Comparison of ENCODE assay signal across 33 cellular contexts in genomic region chr1:170866646-170867045, GRCh38.
"Had no signal": no experiment of that assay in that cellular context is flagged by ENCODE, and none has a peak within 500 bp of the region (broad histone marks: within the 10 kb centered on the region; RNA-seq: fewer than 3 reads in every experiment).

No MANE protein-coding gene starts in this region.

- H3K27ac ChIP-seq: adrenal gland, ascending aorta, body of pancreas, brain microvascular endothelial cell, cardiac muscle cell had no signal

- DNase-seq: activated effector memory CD4-positive, alpha-beta T cell treated with anti-CD3 and anti-CD28 coated beads, Interleukin-2, amount 50 U/mL, for 16 hours; activated effector memory CD4-positive, alpha-beta T cell treated with Interleukin-2 at 50 U/mL for 16 hours; activated gamma-delta T cell; activated gamma-delta T cell treated with Interleukin-2 at 50 U/mL for 16 hours; activated naive CD4-positive, alpha-beta T cell; activated naive CD4-positive, alpha-beta T cell treated with anti-CD3 and anti-CD28 coated beads for 36 hours; activated naive CD4-positive, alpha-beta T cell treated with anti-CD3 and anti-CD28 coated beads, Interleukin-2, amount 10 ng/mL, durations not matched to agents 7 days and 5 days; activated naive CD4-positive, alpha-beta T cell treated with anti-CD3 and anti-CD28 coated beads, Interleukin-2, amount 50 U/mL, for 16 hours; activated naive CD4-positive, alpha-beta T cell treated with Interleukin-2 at 50 U/mL for 16 hours; activated naive CD8-positive, alpha-beta T cell treated with anti-CD3 and anti-CD28 coated beads for 36 hours; activated naive CD8-positive, alpha-beta T cell treated with anti-CD3 and anti-CD28 coated beads, Interleukin-2, amount 10 ng/mL, durations not matched to agents 7 days and 5 days; activated naive CD8-positive, alpha-beta T cell treated with anti-CD3 and anti-CD28 coated beads, Interleukin-2, amount 50 U/mL, for 24 hours; activated T-cell treated with anti-CD3 and anti-CD28 coated beads for 4 hours; activated T-cell treated with anti-CD3 and anti-CD28 coated beads, Interleukin-2, amount 50 U/mL, for 1 hour; activated T-cell treated with anti-CD3 and anti-CD28 coated beads, Interleukin-2, amount 50 U/mL, for 24 hours; activated T-cell treated with anti-CD3 and anti-CD28 coated beads, Interleukin-2, amount 50 U/mL, for 4 hours; activated T-cell treated with anti-CD3 and anti-CD28 coated beads, Interleukin-2, amount 50 U/mL, for 48 hours; activated T-cell treated with anti-CD3 and anti-CD28 coated beads, Interleukin-2, amount 50 U/mL, for 72 hours; adrenal gland; amniotic stem cell; amygdala; anterior cingulate cortex; aorta; body of pancreas; brain microvascular endothelial cell; caudate nucleus; central memory CD4-positive, alpha-beta T cell; cerebellar nuclear complex had no signal

- H3K4me3 ChIP-seq: adrenal gland, ascending aorta, body of pancreas, breast epithelium, cardiac muscle cell had no signal

- ATAC-seq: activated naive CD4-positive, alpha-beta T cell treated with anti-CD3 and anti-CD28 coated beads, Interleukin-2, amount 50 U/mL, for 72 hours; activated naive CD8-positive, alpha-beta T cell treated with anti-CD3 and anti-CD28 coated beads, Interleukin-2, amount 50 U/mL, for 24 hours; activated T-cell treated with anti-CD3 and anti-CD28 coated beads, Interleukin-2, amount 50 U/mL, for 4 hours; activated T-cell treated with anti-CD3 and anti-CD28 coated beads, Interleukin-2, amount 50 U/mL, for 72 hours; activated T-helper 17 cell treated with anti-CD3 and anti-CD28 coated beads, Interleukin-2, amount 50 U/mL, for 72 hours; body of pancreas had no signal

- H3K4me1 ChIP-seq: body of pancreas, breast epithelium had no signal

- H3K36me3 ChIP-seq: adrenal gland, ascending aorta, brain microvascular endothelial cell, breast epithelium, cardiac muscle cell had no signal

- H3K9me3 ChIP-seq: adrenal gland, ascending aorta, body of pancreas, breast epithelium had no signal

- H3K27me3 ChIP-seq: adrenal gland, ascending aorta, body of pancreas, brain microvascular endothelial cell, breast epithelium, cardiac muscle cell had no signal
